In genomic region chr5:134000696-134001453, GRCh38 we compare ENCODE assay signal across 13 cellular contexts. TPM values are rescaled to one million over a fixed set of nuclear protein-coding genes. Genes with fewer than 3 reads are reported as not detected.
DNase-seq lines count a peak whose midpoint lies in the region; ATAC-seq and TF ChIP-seq lines count a peak whose summit lies in the region.
"Had no signal": no experiment of that assay in that cellular context is flagged by ENCODE, and none has a peak within 500 bp of the region (broad histone marks: within the 10 kb centered on the region; RNA-seq: fewer than 3 reads in every experiment).

No MANE protein-coding gene starts in this region.

- CTCF ChIA-PET in CD4-positive, alpha-beta memory T cell (lab: Charles Lee; ENCODE audit: partially characterized antibody), result interaction anchor here (0.9 to 9.0 kb wide), 2 partner anchors 19 to 39 kb away, joined by 3 to 87 read pairs; no protein-coding TSS in a partner anchor

- peaks cover 42 to 76% (median 59%) of the 10 kb centered on the region in 4 donors for H3K4me1 Mint-ChIP-seq in CD4-positive, alpha-beta memory T cell
- H3K4me1 Mint-ChIP-seq in activated T-helper 17 cell treated with anti-CD3 and anti-CD28 coated beads, Interleukin-2, amount 50 U/mL, for 72 hours, result peaks cover 35% of the 10 kb centered on the region
- peaks cover 57% of the 10 kb centered on the region for H3K4me1 Mint-ChIP-seq in neural crest cell

- H3K27me3 Mint-ChIP-seq in CD4-positive, alpha-beta memory T cell, result no peaks in the 10 kb centered on the region
- H3K27me3 Mint-ChIP-seq in activated T-helper 17 cell treated with anti-CD3 and anti-CD28 coated beads, Interleukin-2, amount 50 U/mL, for 72 hours, result no peaks in the 10 kb centered on the region
- H3K27me3 Mint-ChIP-seq in neural crest cell (ENCODE audit: low read depth), result no peaks in the 10 kb centered on the region

- H3K9me3 Mint-ChIP-seq in CD4-positive, alpha-beta memory T cell, result no peaks in the 10 kb centered on the region
- no peaks in the 10 kb centered on the region for H3K9me3 Mint-ChIP-seq in activated T-helper 17 cell treated with anti-CD3 and anti-CD28 coated beads, Interleukin-2, amount 50 U/mL, for 72 hours
- H3K9me3 Mint-ChIP-seq in neural crest cell, result no peaks in the 10 kb centered on the region

- peak overlapping the region in 2 of 8 donors; percentile 15 to 25 for H3K4me3 Mint-ChIP-seq in CD4-positive, alpha-beta memory T cell
- H3K4me3 Mint-ChIP-seq in activated T-helper 17 cell treated with anti-CD3 and anti-CD28 coated beads, Interleukin-2, amount 50 U/mL, for 72 hours, result peak overlapping the region; percentile 88
- H3K4me3 Mint-ChIP-seq in neural crest cell, result peak overlapping the region; percentile 78

- H4K20me1 ChIP-seq in BLaER1 treated with 17β-estradiol and CSF1 and Interleukin-3, amounts not matched to agents 10 nM and 100 nM, result peaks cover 75 to 83% (median 76%) of the 10 kb centered on the region in 11 experiments

- H3K27ac ChIP-seq in BLaER1 treated with 17β-estradiol and CSF1 and Interleukin-3, amounts not matched to agents 10 nM and 100 nM, result peak overlapping the region in 7 of 11 experiments; percentile 14 to 100 (median 56); a peak in 10 of 22 replicates
- H3K27ac ChIP-seq in CD4-positive, alpha-beta memory T cell (ENCODE audit: low read depth, low read length), result no peak overlapping the region
- no peak overlapping the region for H3K27ac ChIP-seq in WERI-Rb-1

- peaks cover 72 to 82% (median 77%) of the 10 kb centered on the region in 10 experiments for H3K4me1 ChIP-seq in BLaER1 treated with 17β-estradiol and CSF1 and Interleukin-3, amounts not matched to agents 10 nM and 100 nM
- peaks cover 66% of the 10 kb centered on the region for H3K4me1 ChIP-seq in CD4-positive, alpha-beta memory T cell (ENCODE audit: insufficient read depth, low read length)

- ATAC-seq in activated T-helper 17 cell treated with anti-CD3 and anti-CD28 coated beads, Interleukin-2, amount 50 U/mL, for 72 hours (replicated peaks), result no peak
- no peak for ATAC-seq in HG02981 (IDR thresholded peaks at IDR 0.05; ENCODE audit: unreplicated experiment)

- H3K36me3 ChIP-seq in BLaER1 treated with 17β-estradiol and CSF1 and Interleukin-3, amounts not matched to agents 10 nM and 100 nM, result peaks cover 26 to 46% (median 36%) of the 10 kb centered on the region in 11 experiments; a peak in 21 of 22 replicates
- peaks cover 4% of the 10 kb centered on the region for H3K36me3 ChIP-seq in CD4-positive, alpha-beta memory T cell (ENCODE audit: insufficient read depth, low read length)
- H3K36me3 ChIP-seq in WERI-Rb-1, result peaks cover 33% of the 10 kb centered on the region

- H3K27me3 ChIP-seq in BLaER1 treated with 17β-estradiol and CSF1 and Interleukin-3, amounts not matched to agents 10 nM and 100 nM, result no peaks in the 10 kb centered on the region
- no peaks in the 10 kb centered on the region for H3K27me3 ChIP-seq in CD4-positive, alpha-beta memory T cell (ENCODE audit: insufficient read depth, low read length)
- H3K27me3 ChIP-seq in WERI-Rb-1 (ENCODE audit: insufficient read depth, low read depth, severe bottlenecking), result no peaks in the 10 kb centered on the region

- H3K9ac ChIP-seq in BLaER1 treated with 17β-estradiol and CSF1 and Interleukin-3, amounts not matched to agents 10 nM and 100 nM, result peak overlapping the region in 5 of 11 experiments; percentile 51 to 100 (median 98); a peak in 9 of 22 replicates

- peak overlapping the region in 5 of 10 experiments; percentile 34 to 97 (median 83); a peak in 7 of 20 replicates for H3K4me3 ChIP-seq in BLaER1 treated with 17β-estradiol and CSF1 and Interleukin-3, amounts not matched to agents 10 nM and 100 nM
- no peak overlapping the region for H3K4me3 ChIP-seq in CD4-positive, alpha-beta memory T cell (ENCODE audit: low read length in 2 of 2)
- H3K4me3 ChIP-seq in WERI-Rb-1 (ENCODE audit: low read depth, low read length), result no peak overlapping the region

- no peak for DNase-seq in CD4-positive, alpha-beta memory T cell
- DNase-seq in neural crest cell (ENCODE audit: low read depth, low spot score) (no peak), WERI-Rb-1 (no peak), NCI-H128 (lab: John Stamatoyannopoulos, UW; ENCODE audit: unreplicated experiment) (no peak)
- DNase-seq: effector memory CD4-positive, alpha-beta T cell; foreskin fibroblast; GDM1; NCI-H2081; NCI-H774; SHP77 treated with DMSO at 0.1 percent for 48 hours had no signal

- H3K4me2 ChIP-seq in BLaER1 treated with 17β-estradiol and CSF1 and Interleukin-3, amounts not matched to agents 10 nM and 100 nM, result peak overlapping the region; percentile 97 to 100 (median 99)

- TF ChIP-seq CTCF in neural crest cell (conservative IDR thresholded peaks at IDR 0.05) (no peak), WERI-Rb-1 (IDR thresholded peaks at IDR 0.05; ENCODE audit: low read depth, low read length) (no peak)

- peaks cover 0 to 19% of the 10 kb centered on the region in 2 donors for H3K36me3 Mint-ChIP-seq in CD4-positive, alpha-beta memory T cell
- peaks cover 71% of the 10 kb centered on the region for H3K36me3 Mint-ChIP-seq in activated T-helper 17 cell treated with anti-CD3 and anti-CD28 coated beads, Interleukin-2, amount 50 U/mL, for 72 hours (ENCODE audit: low read depth)
- no peaks in the 10 kb centered on the region for H3K36me3 Mint-ChIP-seq in neural crest cell (ENCODE audit: low read depth)

- peak overlapping the region in 5 of 7 donors; percentile 44 to 80 (median 66) for H3K27ac Mint-ChIP-seq in CD4-positive, alpha-beta memory T cell
- H3K27ac Mint-ChIP-seq in activated T-helper 17 cell treated with anti-CD3 and anti-CD28 coated beads, Interleukin-2, amount 50 U/mL, for 72 hours, result peak overlapping the region; percentile 95
- H3K27ac Mint-ChIP-seq in neural crest cell (ENCODE audit: unreplicated experiment), result no peak overlapping the region

- POLR2A ChIA-PET in CD4-positive, alpha-beta memory T cell (lab: Charles Lee; ENCODE audit: partially characterized antibody), result interaction anchor here (0.6 kb wide), 1 partner anchor 647 kb away, joined by 3 read pairs; no protein-coding TSS in a partner anchor

- intact Hi-C loops in CD4-positive, alpha-beta memory T cell (cut with micrococcal nuclease), result loop anchor here (10.0 kb wide), 3 partner anchors 634 to 904 kb away; partner anchors contain the start of genes CAMLG, PCBD2 and SAR1B

- H3K9me3 ChIP-seq in BLaER1 treated with 17β-estradiol and CSF1 and Interleukin-3, amounts not matched to agents 10 nM and 100 nM (replicated peaks in 1 of 11), result no peaks in the 10 kb centered on the region
- H3K9me3 ChIP-seq in CD4-positive, alpha-beta memory T cell (ENCODE audit: control insufficient read depth in 1 of 2, low read length in 2 of 2), result no peaks in the 10 kb centered on the region
- no peaks in the 10 kb centered on the region for H3K9me3 ChIP-seq in WERI-Rb-1 (ENCODE audit: severe bottlenecking)

RNA-seq across cellular contexts. Expression of gene VDAC1, which starts 3.9 kb away (rescaled TPM):
- 10 to 100 TPM; 45.1 to 46.4 TPM for total RNA-seq in CD4-positive, alpha-beta memory T cell
- 100 to 1,000 TPM; 100 to 103 TPM for polyA plus RNA-seq in CD4-positive, alpha-beta memory T cell
- total RNA-seq in activated T-helper 17 cell treated with anti-CD3 and anti-CD28 coated beads, Interleukin-2, amount 50 U/mL, for 72 hours, result 100 to 1,000 TPM; 334 to 423 TPM
- total RNA-seq in neural crest cell, result 218 and 234 TPM in 2 replicates

RNA-seq across cellular contexts. Expression of gene C5orf15, which starts 32.5 kb away (rescaled TPM):
- 10 to 100 TPM; 13.3 to 16.0 TPM for total RNA-seq in CD4-positive, alpha-beta memory T cell
- polyA plus RNA-seq in CD4-positive, alpha-beta memory T cell, result 10 to 100 TPM; 28.5 to 28.8 TPM
- total RNA-seq in activated T-helper 17 cell treated with anti-CD3 and anti-CD28 coated beads, Interleukin-2, amount 50 U/mL, for 72 hours, result 10 to 100 TPM; 17.9 to 36.8 TPM
- total RNA-seq in neural crest cell, result 38.4 and 39.4 TPM in 2 replicates

Comparison
In these comparisons a context has a peak if more than half of its experiments do, and no peak if none do; other contexts are left out.
1. H3K27ac ChIP-seq: peak in BLaER1 treated with 17β-estradiol and CSF1 and Interleukin-3, amounts not matched to agents 10 nM and 100 nM (7 of 11); none in CD4-positive, alpha-beta memory T cell (single experiment) and WERI-Rb-1 (single experiment).